In the genomic region with DNA sequence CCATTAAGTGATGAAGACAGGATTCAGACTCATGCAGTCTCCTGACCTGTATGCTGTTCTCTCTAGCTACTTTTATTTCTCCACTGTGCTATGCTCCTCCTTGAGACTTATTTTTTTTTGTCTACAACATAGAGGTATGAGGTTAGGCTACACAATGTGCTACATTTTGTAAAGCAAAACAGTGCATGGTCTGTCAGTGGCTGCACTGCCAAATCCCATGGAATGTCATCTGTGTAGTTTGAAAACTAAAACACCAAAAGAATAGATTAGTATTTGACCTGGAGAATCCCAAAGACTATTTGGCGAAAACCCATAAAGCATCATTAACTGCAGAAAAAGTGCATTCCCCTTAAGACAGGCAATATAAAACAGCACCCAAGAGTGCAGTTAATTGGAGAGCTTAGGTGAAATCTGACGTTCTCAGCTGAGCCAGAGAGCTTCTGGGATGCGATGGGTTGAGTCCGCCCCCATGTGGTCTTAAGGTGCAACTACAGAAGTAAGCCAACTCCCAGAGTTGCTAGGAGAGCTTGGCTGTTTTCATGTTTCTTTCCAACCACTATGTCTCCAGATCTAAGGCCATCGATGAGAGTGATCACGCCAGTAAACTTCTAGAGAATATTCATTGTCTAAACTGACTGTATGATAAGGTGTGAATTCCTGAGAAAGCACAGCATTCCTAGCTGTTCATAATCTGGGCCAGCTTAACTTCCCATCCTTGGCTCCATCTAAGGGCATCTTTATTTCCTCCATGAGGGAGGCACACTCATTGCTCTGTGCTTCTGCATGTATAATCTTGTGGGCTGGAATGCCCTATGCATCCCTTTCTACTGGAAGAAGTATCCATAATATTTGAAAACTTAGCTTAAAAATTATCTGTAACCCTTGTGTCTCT, we compare ENCODE assay signal across 7 cellular contexts. TPM values are rescaled to one million over a fixed set of nuclear protein-coding genes. Genes with fewer than 3 reads are reported as not detected.
DNase-seq lines count a peak whose midpoint lies in the region; ATAC-seq and TF ChIP-seq lines count a peak whose summit lies in the region.

No MANE protein-coding gene starts in this region.

- H3K9ac ChIP-seq in GM23248 (no peak overlapping the region), Karpas-422 (ENCODE audit: low read length) (no peak overlapping the region), adipocyte (ENCODE audit: low read length) (no peak overlapping the region)

- H3K9me3 ChIP-seq in GM23248 (ENCODE audit: low read depth) (no peaks in the 10 kb centered on the region), Karpas-422 (ENCODE audit: low read length) (no peaks in the 10 kb centered on the region), RWPE2 (ENCODE audit: severe bottlenecking) (no peaks in the 10 kb centered on the region), adipocyte (ENCODE audit: control insufficient read depth, low read length) (no peaks in the 10 kb centered on the region), left ventricle myocardium inferior (replicated peaks) (no peaks in the 10 kb centered on the region)

- H3K4me3 ChIP-seq in GM23248 (no peak overlapping the region), Karpas-422 (ENCODE audit: low read length) (no peak overlapping the region), RWPE2 (ENCODE audit: severe bottlenecking) (no peak overlapping the region), adipocyte (ENCODE audit: low read length) (no peak overlapping the region), left ventricle myocardium inferior (no peak overlapping the region)

- DNase-seq in GM23248 (peak; percentile 82), Karpas-422 (peak; percentile 84), RWPE2 (ENCODE audit: low spot score) (no peak), adipocyte (ENCODE audit: low read depth) (peak; percentile 86), left ventricle myocardium inferior (no peak), retina (peak; percentile 65)

- H4K20me1 ChIP-seq in GM23248 (ENCODE audit: insufficient read depth): no peaks in the 10 kb centered on the region
- no peaks in the 10 kb centered on the region for H4K20me1 ChIP-seq in Karpas-422 (ENCODE audit: insufficient read depth, low read depth, low read length)

- H3K4me2 ChIP-seq in GM23248 (ENCODE audit: unreplicated experiment) (no peak overlapping the region), Karpas-422 (ENCODE audit: low read depth, low read length, poor library complexity, severe bottlenecking) (no peak overlapping the region)

- TF ChIP-seq CTCF in GM12801 (IDR thresholded peaks at IDR 0.05; ENCODE audit: extremely low read depth, insufficient read length) (peak; percentile 11), RWPE2 (IDR thresholded peaks at IDR 0.05; ENCODE audit: poor library complexity, severe bottlenecking) (peak; percentile 93), left ventricle myocardium inferior (IDR thresholded peaks at IDR 0.05; ENCODE audit: borderline replicate concordance) (peak; percentile 95)

- 1% methylated on average over 6 of the region's 6 CpGs for WGBS in GM23248 (ENCODE audit: low coverage in 1 of 2, low lambda C conversion rate in 2 of 2, missing lambda C conversion rate in 2 of 2), 2 experiments

- H3K4me1 ChIP-seq in GM23248 (ENCODE audit: insufficient read depth): no peaks in the 10 kb centered on the region
- H3K4me1 ChIP-seq in Karpas-422 (ENCODE audit: low read length): no peaks in the 10 kb centered on the region
- H3K4me1 ChIP-seq in RWPE2 (ENCODE audit: insufficient read depth, poor library complexity, severe bottlenecking): no peaks in the 10 kb centered on the region
- no peaks in the 10 kb centered on the region for H3K4me1 ChIP-seq in adipocyte (ENCODE audit: control insufficient read depth, insufficient read depth, low read length)
- H3K4me1 ChIP-seq in left ventricle myocardium inferior: peaks cover 11% of the 10 kb centered on the region

- H3K27me3 ChIP-seq in GM23248 (replicated peaks; ENCODE audit: insufficient read depth) (0 out of 2 replicates have a peak, but pooled peaks cover 9% of the 10 kb centered on the region), Karpas-422 (ENCODE audit: low read length) (no peaks in the 10 kb centered on the region), RWPE2 (ENCODE audit: insufficient read depth, poor library complexity, severe bottlenecking) (no peaks in the 10 kb centered on the region), adipocyte (replicated peaks; ENCODE audit: control insufficient read depth, insufficient read depth, low read length) (peaks cover 5% of the 10 kb centered on the region), left ventricle myocardium inferior (ENCODE audit: low read depth) (no peaks in the 10 kb centered on the region)

- H3K79me2 ChIP-seq in GM23248 (ENCODE audit: insufficient read depth) (no peaks in the 10 kb centered on the region), Karpas-422 (ENCODE audit: low read length) (no peaks in the 10 kb centered on the region)

- H3F3A ChIP-seq in GM23248 (ENCODE audit: insufficient read depth): no peaks in the 10 kb centered on the region

- no peaks in the 10 kb centered on the region for H3K9me2 ChIP-seq in GM23248 (ENCODE audit: insufficient read depth)
- no peaks in the 10 kb centered on the region for H3K9me2 ChIP-seq in Karpas-422 (replicated peaks; ENCODE audit: insufficient read depth, low read length)

- intact Hi-C loops in left ventricle myocardium inferior (cut with micrococcal nuclease): loop anchor here (2.0 kb wide), 1 partner anchor 68 kb away; no protein-coding TSS in a partner anchor

- H3K27ac ChIP-seq in GM23248: no peak overlapping the region
- H3K27ac ChIP-seq in Karpas-422 (ENCODE audit: low read length): no peak overlapping the region
- no peak overlapping the region for H3K27ac ChIP-seq in RWPE2 (ENCODE audit: poor library complexity, severe bottlenecking)
- no peak overlapping the region for H3K27ac ChIP-seq in left ventricle myocardium inferior (replicated peaks)

- no peaks in the 10 kb centered on the region for H3K36me3 ChIP-seq in GM23248 (ENCODE audit: low read depth)
- no peaks in the 10 kb centered on the region for H3K36me3 ChIP-seq in Karpas-422 (ENCODE audit: insufficient read depth, low read length)
- no peaks in the 10 kb centered on the region for H3K36me3 ChIP-seq in RWPE2 (ENCODE audit: low read depth)
- no peaks in the 10 kb centered on the region for H3K36me3 ChIP-seq in adipocyte (ENCODE audit: control insufficient read depth, insufficient read depth, low read length, severe bottlenecking)
- H3K36me3 ChIP-seq in left ventricle myocardium inferior: no peaks in the 10 kb centered on the region

- H2AFZ ChIP-seq in GM23248 (no peak overlapping the region), Karpas-422 (ENCODE audit: low read length) (no peak overlapping the region)

- in situ Hi-C loops in GM23248 (cut with MboI): loop anchor here (25.0 kb wide), 1 partner anchor 1210 kb away; no protein-coding TSS in a partner anchor

- peak; percentile 86 for ATAC-seq in RWPE2 (ENCODE audit: low read depth)

RNA-seq across cellular contexts. Expression of gene CYP2J2, which starts 20.7 kb away (rescaled TPM):
- not detected in 2 replicates for total RNA-seq in GM23248 (2014; rRNA removed; shearing (Covaris generic))
- not detected in 2 replicates for polyA plus RNA-seq in GM23248 (2016; fragmentation: Nextera tagmentation; extraction: Ambion mirVana)
- not detected in 2 replicates for total RNA-seq in Karpas-422 (2014; rRNA removed; shearing (Covaris generic); ENCODE audit: low replicate concordance)
- total RNA-seq in left ventricle myocardium inferior: 91.7 TPM

Comparison
In these comparisons a context has a peak if more than half of its experiments do, and no peak if none do; other contexts are left out.
1. CTCF ChIP-seq: peak in every context shown above with its lines; median percentile 95 in left ventricle myocardium inferior; 93 in RWPE2; 11 in GM12801.
2. DNase-seq: peak in GM23248 (single experiment), Karpas-422 (single experiment), adipocyte (single experiment) and retina (single experiment); none in RWPE2 (single experiment) and left ventricle myocardium inferior (single experiment).
3. RNA of gene CYP2J2, which starts 20.7 kb away (total RNA-seq): 91.7 TPM in left ventricle myocardium inferior (single experiment); not detected in GM23248 and not detected in Karpas-422; every median in the first group is over 10 times any median in the second.